In the genomic region with DNA sequence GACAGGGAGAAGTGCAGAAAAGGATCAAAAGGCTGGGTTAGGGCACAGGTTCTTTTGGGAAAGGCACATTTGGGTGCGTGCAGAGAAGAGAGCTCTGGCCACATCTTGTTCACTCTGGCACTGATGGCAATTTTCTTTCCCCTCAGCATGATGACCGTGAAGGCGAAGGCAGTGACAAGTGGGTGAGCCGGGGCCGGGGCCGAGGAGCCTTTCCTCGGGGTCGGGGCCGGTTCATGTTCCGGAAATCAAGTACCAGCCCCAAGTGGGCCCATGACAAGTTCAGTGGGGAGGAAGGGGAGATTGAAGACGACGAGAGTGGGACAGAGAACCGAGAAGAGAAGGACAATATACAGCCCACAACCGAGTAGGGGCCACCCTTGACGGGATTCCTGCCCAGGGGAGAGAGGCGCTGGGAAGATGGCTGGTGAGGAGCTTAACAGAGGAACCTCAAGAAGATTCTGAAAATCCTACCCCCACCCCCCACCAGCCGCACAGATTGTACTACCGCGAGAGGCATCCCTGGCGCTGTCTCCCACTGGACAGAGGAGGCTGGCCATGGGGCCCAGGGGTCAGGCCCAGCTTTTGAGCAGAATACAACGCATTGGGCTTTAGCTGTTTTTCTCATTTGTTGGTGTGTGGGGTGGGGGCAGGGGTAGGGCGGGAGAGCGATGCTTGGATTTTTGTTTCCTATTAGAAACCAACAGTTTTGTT, we compare ENCODE assay signal across 17 cellular contexts. TPM values are rescaled to one million over a fixed set of nuclear protein-coding genes. Genes with fewer than 3 reads are reported as not detected.
DNase-seq lines count a peak whose midpoint lies in the region; FAIRE-seq and TF ChIP-seq lines count a peak whose summit lies in the region.
"Had no signal": no experiment of that assay in that cellular context is flagged by ENCODE, and none has a peak within 500 bp of the region (broad histone marks: within the 10 kb centered on the region; RNA-seq: fewer than 3 reads in every experiment).

No MANE protein-coding gene starts in this region.

- H3K4me2 ChIP-seq in astrocyte (ENCODE audit: low read length), result no peak overlapping the region

- H3K4me3 ChIP-seq in astrocyte (ENCODE audit: insufficient read depth, low read depth, low read length) (no peak overlapping the region), neutrophil (ENCODE audit: low read depth in 1 of 2, low read length in 1 of 2) (no peak overlapping the region), colonic mucosa (no peak overlapping the region)

- DNase-seq in T-helper 1 cell, result no peak
- no peak for DNase-seq in astrocyte (ENCODE audit: low read depth)
- no peak for DNase-seq in GM13977 (ENCODE audit: low spot score)
- DNase-seq in OCI-M2 (lab: John Stamatoyannopoulos, UW; ENCODE audit: unreplicated experiment), result no peak
- no peak for DNase-seq in colonic mucosa
- DNase-seq: activated CD8-positive, alpha-beta memory T cell treated with anti-CD3 and anti-CD28 coated beads, Interleukin-2, amount 50 U/mL, for 4 hours; effector CD8-positive, alpha-beta T cell; NCI-H1930; NCI-H446 treated with DMSO at 0.1 percent for 48 hours; T-cell had no signal

- no peaks in the 10 kb centered on the region for H3K9me3 Mint-ChIP-seq in T-helper 1 cell treated with Interleukin-12 subunit alpha and Interleukin-12 subunit beta and Interleukin-4 antibody, amounts not matched to agents 30 μg/mL and 1 μg/mL, for 36 hours
- H3K9me3 Mint-ChIP-seq in IgD-negative memory B cell (no peaks in the 10 kb centered on the region), astrocyte (ENCODE audit: unreplicated experiment) (no peaks in the 10 kb centered on the region)
- H3K9me3 Mint-ChIP-seq: T-cell had no signal

- no peaks in the 10 kb centered on the region for H3K27me3 Mint-ChIP-seq in T-helper 1 cell treated with Interleukin-12 subunit alpha and Interleukin-12 subunit beta and Interleukin-4 antibody, amounts not matched to agents 30 μg/mL and 1 μg/mL, for 36 hours (ENCODE audit: low read depth)
- H3K27me3 Mint-ChIP-seq in IgD-negative memory B cell, result no peaks in the 10 kb centered on the region
- H3K27me3 Mint-ChIP-seq in astrocyte (ENCODE audit: low read depth, unreplicated experiment), result no peaks in the 10 kb centered on the region
- H3K27me3 Mint-ChIP-seq: T-cell had no signal

- no peak for FAIRE-seq in astrocyte (lab: Jason Lieb, UNC)
- FAIRE-seq: D721Med had no signal

- peak overlapping the region; percentile 64 for H3K27ac Mint-ChIP-seq in T-helper 1 cell treated with Interleukin-12 subunit alpha and Interleukin-12 subunit beta and Interleukin-4 antibody, amounts not matched to agents 30 μg/mL and 1 μg/mL, for 36 hours
- H3K27ac Mint-ChIP-seq in IgD-negative memory B cell (peak overlapping the region in 2 of 3 donors; percentile 43 to 78), astrocyte (ENCODE audit: unreplicated experiment) (peak overlapping the region; percentile 34)

- no peak overlapping the region for H2AFZ ChIP-seq in astrocyte (ENCODE audit: low read depth, low read length)
- H2AFZ ChIP-seq: parathyroid adenoma had no signal

- H3K4me1 ChIP-seq in astrocyte (ENCODE audit: insufficient read depth, low read length) (peaks cover 32% of the 10 kb centered on the region), neutrophil (ENCODE audit: control insufficient read depth in 1 of 2, insufficient read depth in 1 of 2, low read depth in 1 of 2, low read length in 1 of 2) (peaks cover 44 to 46% of the 10 kb centered on the region in 2 experiments), colonic mucosa (peaks cover 4% of the 10 kb centered on the region)
- H3K4me1 ChIP-seq: parathyroid adenoma had no signal

- in situ Hi-C loops in GM13977 (cut with MboI; ENCODE audit: low pct_unique_long_range_greater_than_20kb, low sequenced_read_pairs, unreplicated experiment), result no loop called here

- peaks cover 62% of the 10 kb centered on the region for H4K20me1 ChIP-seq in astrocyte (ENCODE audit: insufficient read depth, low read length)

- no peak overlapping the region for H3K9ac ChIP-seq in astrocyte (ENCODE audit: low read length)
- H3K9ac ChIP-seq in colonic mucosa (ENCODE audit: low read depth in 2 of 2, low read length in 2 of 2), result no peak overlapping the region
- H3K9ac ChIP-seq: parathyroid adenoma had no signal

- peak overlapping the region; percentile 25 for H3K4me3 Mint-ChIP-seq in T-helper 1 cell treated with Interleukin-12 subunit alpha and Interleukin-12 subunit beta and Interleukin-4 antibody, amounts not matched to agents 30 μg/mL and 1 μg/mL, for 36 hours
- H3K4me3 Mint-ChIP-seq in IgD-negative memory B cell (peak overlapping the region in 1 of 4 donors; percentile 55), astrocyte (ENCODE audit: unreplicated experiment) (no peak overlapping the region)
- H3K4me3 Mint-ChIP-seq: T-cell had no signal

- TF ChIP-seq CTCF in astrocyte (IDR thresholded peaks at IDR 0.05; ENCODE audit: insufficient read depth, low read depth, low read length) (no peak), neutrophil (IDR thresholded peaks at IDR 0.05) (no peak), GM13977 (IDR thresholded peaks at IDR 0.05; ENCODE audit: extremely low read depth, insufficient read depth, missing control alignments) (no peak), colonic mucosa (IDR thresholded peaks at IDR 0.05) (no peak)

- H3K27me3 ChIP-seq in astrocyte (ENCODE audit: insufficient read depth, low read length), result no peaks in the 10 kb centered on the region
- no peaks in the 10 kb centered on the region for H3K27me3 ChIP-seq in neutrophil
- no peaks in the 10 kb centered on the region for H3K27me3 ChIP-seq in colonic mucosa

- H3K4me1 Mint-ChIP-seq in T-helper 1 cell treated with Interleukin-12 subunit alpha and Interleukin-12 subunit beta and Interleukin-4 antibody, amounts not matched to agents 30 μg/mL and 1 μg/mL, for 36 hours (ENCODE audit: low read depth), result peaks cover 21% of the 10 kb centered on the region
- H3K4me1 Mint-ChIP-seq in IgD-negative memory B cell (peaks cover 15 to 20% (median 16%) of the 10 kb centered on the region in 3 donors), astrocyte (ENCODE audit: low read depth, unreplicated experiment) (peaks cover 31% of the 10 kb centered on the region)

- H3K36me3 Mint-ChIP-seq in T-helper 1 cell treated with Interleukin-12 subunit alpha and Interleukin-12 subunit beta and Interleukin-4 antibody, amounts not matched to agents 30 μg/mL and 1 μg/mL, for 36 hours (ENCODE audit: low read depth), result peaks cover 27% of the 10 kb centered on the region
- H3K36me3 Mint-ChIP-seq in IgD-negative memory B cell, result peaks cover 4% of the 10 kb centered on the region
- H3K36me3 Mint-ChIP-seq in astrocyte (ENCODE audit: low read depth, unreplicated experiment), result peaks cover 35% of the 10 kb centered on the region

- H3K9me3 ChIP-seq in astrocyte (ENCODE audit: insufficient read depth, low read depth, low read length), result no peaks in the 10 kb centered on the region
- no peaks in the 10 kb centered on the region for H3K9me3 ChIP-seq in neutrophil
- H3K9me3 ChIP-seq in colonic mucosa, result no peaks in the 10 kb centered on the region

- H3K36me3 ChIP-seq in astrocyte (ENCODE audit: insufficient read depth, low read length) (peaks cover 30% of the 10 kb centered on the region), neutrophil (peaks cover 53% of the 10 kb centered on the region), colonic mucosa (peaks cover 11% of the 10 kb centered on the region)

- peaks cover 6% of the 10 kb centered on the region for H3K79me2 ChIP-seq in astrocyte (ENCODE audit: insufficient read depth, low read length)
- H3K79me2 ChIP-seq: parathyroid adenoma had no signal

- intact Hi-C loops in colonic mucosa (cut with DNase I), result no loop called here

- H3K27ac ChIP-seq in astrocyte (ENCODE audit: low read depth, low read length) (no peak overlapping the region), neutrophil (peak overlapping the region; percentile 63), colonic mucosa (no peak overlapping the region)
- H3K27ac ChIP-seq: HL-60, parathyroid adenoma had no signal

RNA-seq across cellular contexts. Expression of a gene that starts 2.4 kb away (rescaled TPM):
- 0.46 TPM for polyA plus RNA-seq in IgD-negative memory B cell
- total RNA-seq in astrocyte, result 13.6 and 16.3 TPM in 2 replicates
- total RNA-seq in colonic mucosa, result 10 to 100 TPM in 1 of 2 donors, 1 to 10 TPM in 1; 7.4 to 22.8 TPM
- total RNA-seq: H4 had no signal

RNA-seq across cellular contexts. Expression of a gene that starts 19.6 kb away (rescaled TPM):
- polyA plus RNA-seq in IgD-negative memory B cell, result not detected
- total RNA-seq in astrocyte (57.3 and 63.0 TPM in 2 replicates), colonic mucosa (1 to 10 TPM; 5.3 to 8.7 TPM)
